ENCODE assay signal across 20 cellular contexts in genomic region chr6:34957184-34957904, GRCh38.
DNase-seq lines count a peak whose midpoint lies in the region; ATAC-seq and TF ChIP-seq lines count a peak whose summit lies in the region.
"Had no signal": no experiment of that assay in that cellular context is flagged by ENCODE, and none has a peak within 500 bp of the region (broad histone marks: within the 10 kb centered on the region; RNA-seq: fewer than 3 reads in every experiment).

No MANE protein-coding gene starts in this region.

- TF ChIP-seq POLR2A in heart left ventricle (IDR thresholded peaks at IDR 0.05): no peak

- WGBS in heart left ventricle, 4 donors: 36 to 47% (median 40%) methylated on average over 3 of the region's 3 CpGs

- ATAC-seq in heart left ventricle (no peak), left cardiac atrium (no peak), HG02981 (IDR thresholded peaks at IDR 0.05; ENCODE audit: unreplicated experiment) (no peak)
- ATAC-seq: activated CD8-positive, alpha-beta T cell treated with anti-CD3 and anti-CD28 coated beads, Interleukin-2, amount 10 ng/mL, durations not matched to agents 7 days and 5 days; activated naive CD4-positive, alpha-beta T cell treated with anti-CD3 and anti-CD28 coated beads, Interleukin-2, amount 50 U/mL, for 72 hours; foreskin keratinocyte; Panc1 had no signal

- no peaks in the 10 kb centered on the region for H3K9me3 ChIP-seq in heart left ventricle
- H3K9me3 ChIP-seq: MG63 had no signal

- TF ChIP-seq CTCF in heart left ventricle (IDR thresholded peaks at IDR 0.05) (no peak), fibroblast of the aortic adventitia (IDR thresholded peaks at IDR 0.05; ENCODE audit: insufficient read depth, low read length) (no peak), nephron progenitor cell (IDR thresholded peaks at IDR 0.05) (no peak)

- no peak overlapping the region for H3K4me3 Mint-ChIP-seq in nephron progenitor cell
- H3K4me3 Mint-ChIP-seq: activated B cell treated with CpG ODN at 0.5 μM for 24 hours; activated CD8-positive, alpha-beta T cell treated with anti-CD3 and anti-CD28 coated beads, Interleukin-2, amount 10 ng/mL, durations not matched to agents 7 days and 5 days; T-helper 2 cell treated with Interferon-gamma antibody and Interleukin-4, amounts not matched to agents 5 μg/mL and 100 μg/mL, for 36 hours had no signal

- H3K27ac ChIP-seq in heart left ventricle: peak overlapping the region in 10 of 12 donors; percentile 12 to 81 (median 55)
- H3K27ac ChIP-seq: foreskin keratinocyte had no signal

- H3K27me3 ChIP-seq in heart left ventricle: no peaks in the 10 kb centered on the region
- no peaks in the 10 kb centered on the region for H3K27me3 ChIP-seq in H7 (ENCODE audit: control insufficient read depth, insufficient read depth, low read length)
- H3K27me3 ChIP-seq: foreskin keratinocyte, MG63 had no signal

- H3K4me3 ChIP-seq in heart left ventricle (no peak overlapping the region), fibroblast of the aortic adventitia (ENCODE audit: low read depth, low read length) (no peak overlapping the region), H7 (ENCODE audit: insufficient read depth, low read depth, low read length) (no peak overlapping the region)
- H3K4me3 ChIP-seq: MG63 had no signal

- H3K36me3 ChIP-seq in heart left ventricle: no peaks in the 10 kb centered on the region
- H3K36me3 ChIP-seq in H7 (replicated peaks; ENCODE audit: control insufficient read depth, insufficient read depth, low read length): no peaks in the 10 kb centered on the region; the same call in 1 of the 2 replicates
- H3K36me3 ChIP-seq: MG63 had no signal

- no peak for DNase-seq in heart left ventricle
- no peak for DNase-seq in left cardiac atrium
- DNase-seq in fibroblast of the aortic adventitia (ENCODE audit: low read depth): peak; percentile 27
- DNase-seq in nephron progenitor cell: no peak
- no peak for DNase-seq in stimulated activated CD4-positive, alpha-beta T cell treated with anti-CD3 and anti-CD28 coated beads, Interleukin-1b, Interleukin-23, amount 100 ng/mL, for 48 hours
- DNase-seq in activated CD4-positive, alpha-beta T cell treated with anti-CD3 and anti-CD28 coated beads, Interleukin-2, amount 50 U/mL, for 4 hours: no peak
- DNase-seq in H7: no peak
- DNase-seq: activated B cell treated with CpG ODN at 0.5 μM for 24 hours; activated CD8-positive, alpha-beta T cell treated with anti-CD3 and anti-CD28 coated beads, Interleukin-2, amount 10 ng/mL, durations not matched to agents 7 days and 5 days; activated T-cell treated with anti-CD3 and anti-CD28 coated beads, Interleukin-2, amount 50 U/mL, for 48 hours; foreskin keratinocyte; GF-D8; kidney glomerular epithelial cell; MG63; occipital lobe; stimulated activated CD4-positive, alpha-beta T cell treated with anti-CD3 and anti-CD28 coated beads, Interleukin-2, amount 100 ng/mL, for 48 hours had no signal

- intact Hi-C loops in heart left ventricle (cut with DNase I) (loop anchor here in 1 of 10 donors (5.0 kb wide), 1 partner anchor 70 kb away; the partner anchor contains the start of genes ANKS1A and TAF11), left cardiac atrium (cut with DNase I) (loop anchor here in 1 of 2 donors (5.0 kb wide), 1 partner anchor 65 kb away; no protein-coding TSS in a partner anchor)

- peak overlapping the region; percentile 70 for H3K27ac Mint-ChIP-seq in nephron progenitor cell
- H3K27ac Mint-ChIP-seq: activated B cell treated with CpG ODN at 0.5 μM for 24 hours; activated CD8-positive, alpha-beta T cell treated with anti-CD3 and anti-CD28 coated beads, Interleukin-2, amount 10 ng/mL, durations not matched to agents 7 days and 5 days; activated naive CD4-positive, alpha-beta T cell treated with anti-CD3 and anti-CD28 coated beads, Interleukin-2, amount 50 U/mL, for 72 hours; T-helper 2 cell treated with Interferon-gamma antibody and Interleukin-4, amounts not matched to agents 5 μg/mL and 100 μg/mL, for 36 hours had no signal

- H3K9me3 Mint-ChIP-seq in nephron progenitor cell: no peaks in the 10 kb centered on the region
- H3K9me3 Mint-ChIP-seq: activated B cell treated with CpG ODN at 0.5 μM for 24 hours; activated naive CD4-positive, alpha-beta T cell treated with anti-CD3 and anti-CD28 coated beads, Interleukin-2, amount 50 U/mL, for 72 hours; T-helper 2 cell treated with Interferon-gamma antibody and Interleukin-4, amounts not matched to agents 5 μg/mL and 100 μg/mL, for 36 hours had no signal

- peaks cover 0 to 95% (median 55%) of the 10 kb centered on the region in 12 donors for H3K4me1 ChIP-seq in heart left ventricle
- H3K4me1 ChIP-seq: foreskin keratinocyte had no signal

- no peaks in the 10 kb centered on the region for H3K36me3 Mint-ChIP-seq in nephron progenitor cell (ENCODE audit: low read depth)
- H3K36me3 Mint-ChIP-seq: activated naive CD4-positive, alpha-beta T cell treated with anti-CD3 and anti-CD28 coated beads, Interleukin-2, amount 50 U/mL, for 72 hours had no signal

- H3K4me1 Mint-ChIP-seq in nephron progenitor cell: peaks cover 10% of the 10 kb centered on the region

- peaks cover 4% of the 10 kb centered on the region for H3K27me3 Mint-ChIP-seq in nephron progenitor cell (ENCODE audit: low read depth, poor library complexity)
- H3K27me3 Mint-ChIP-seq: activated B cell treated with CpG ODN at 0.5 μM for 24 hours had no signal
